ENCODE assay signal across 1 cellular context in genomic region chr2:249538-250042, GRCh38.
A peak's percentile ranks its signal among the peaks of the same experiment; 100 is the strongest.
TF ChIP-seq lines count a peak whose summit lies in the region.

No MANE protein-coding gene starts in this region.

TF ChIP-seq in HepG2, 621 proteins besides CTCF, POLR2A, EP300 and RAD21 (continued from another document and continues in another):
- peak; percentile 74; the same call in 1 of the 2 replicates for TF ChIP-seq TFDP1 (CRISPR knock-in tag; IDR thresholded peaks at IDR 0.05; ENCODE audit: borderline replicate concordance)
- TF ChIP-seq ETS1 (CRISPR knock-in tag; IDR thresholded peaks at IDR 0.05), result no peak
- no peak for TF ChIP-seq CAMTA2 (CRISPR knock-in tag; IDR thresholded peaks at IDR 0.05; ENCODE audit: borderline replicate concordance)
- TF ChIP-seq CCAR2 (optimal IDR thresholded peaks at IDR 0.05; ENCODE audit: low read depth, low read length), result no peak
- no peak for TF ChIP-seq ZFP82 (CRISPR knock-in tag; IDR thresholded peaks at IDR 0.05; ENCODE audit: borderline replicate concordance)
- no peak for TF ChIP-seq NCOA1 (CRISPR knock-in tag; IDR thresholded peaks at IDR 0.05)
- no peak for TF ChIP-seq ZNF224 (CRISPR knock-in tag; IDR thresholded peaks at IDR 0.05)
- 0 out of 2 replicates have a peak, but pooled peaks have one; percentile 44 for TF ChIP-seq ISX (CRISPR knock-in tag; conservative IDR thresholded peaks at IDR 0.05)
- TF ChIP-seq SCMH1 (CRISPR knock-in tag; IDR thresholded peaks at IDR 0.05; ENCODE audit: borderline replicate concordance), result no peak
- TF ChIP-seq ZBTB21 (CRISPR knock-in tag; IDR thresholded peaks at IDR 0.05), result no peak; the same call in 1 of the 2 replicates
- no peak for TF ChIP-seq ATF7-NPFF (CRISPR knock-in tag; IDR thresholded peaks at IDR 0.05; ENCODE audit: low read depth)
- TF ChIP-seq ZNF772 (CRISPR knock-in tag; IDR thresholded peaks at IDR 0.05), result peak; percentile 85; the same call in 1 of the 2 replicates
- peak; percentile 64 for TF ChIP-seq HNF4G (IDR thresholded peaks at IDR 0.05; ENCODE audit: borderline replicate concordance, low read depth, low read length)
- peak; percentile 74; the same call in 1 of the 2 replicates for TF ChIP-seq HNF4G (CRISPR knock-in tag; IDR thresholded peaks at IDR 0.05; ENCODE audit: borderline replicate concordance, low read depth)
- no peak for TF ChIP-seq CHD4 (IDR thresholded peaks at IDR 0.05; ENCODE audit: borderline replicate concordance, low read length)
- peak; percentile 71; the same call in 1 of the 2 replicates for TF ChIP-seq SMAD3 (CRISPR knock-in tag; IDR thresholded peaks at IDR 0.05)
- TF ChIP-seq CEBPG (CRISPR knock-in tag; IDR thresholded peaks at IDR 0.05), result peak; percentile 85
- TF ChIP-seq ZNF274 (CRISPR knock-in tag; IDR thresholded peaks at IDR 0.05), result 0 out of 2 replicates have a peak, but pooled peaks have one; percentile 48
- TF ChIP-seq HOXA9 (CRISPR knock-in tag; IDR thresholded peaks at IDR 0.05; ENCODE audit: borderline replicate concordance), result no peak
- TF ChIP-seq SMARCE1 (IDR thresholded peaks at IDR 0.05; ENCODE audit: borderline replicate concordance), result no peak
- no peak for TF ChIP-seq ZFP36L2 (CRISPR knock-in tag; IDR thresholded peaks at IDR 0.05)
- TF ChIP-seq ZBED4 (CRISPR knock-in tag; IDR thresholded peaks at IDR 0.05; ENCODE audit: borderline replicate concordance), result 0 out of 2 replicates have a peak, but pooled peaks have one; percentile 68
- peak; percentile 91 for TF ChIP-seq HNF4A (CRISPR knock-in tag; IDR thresholded peaks at IDR 0.05)
- TF ChIP-seq ZBTB44 (CRISPR knock-in tag; IDR thresholded peaks at IDR 0.05), result no peak
- TF ChIP-seq PAX8 (CRISPR knock-in tag; IDR thresholded peaks at IDR 0.05; ENCODE audit: borderline replicate concordance), result no peak
- no peak for TF ChIP-seq TBP (CRISPR knock-in tag; IDR thresholded peaks at IDR 0.05)
- TF ChIP-seq MAF1 (CRISPR knock-in tag; IDR thresholded peaks at IDR 0.05; ENCODE audit: borderline replicate concordance), result no peak
- TF ChIP-seq SAP130 (CRISPR knock-in tag; IDR thresholded peaks at IDR 0.05; ENCODE audit: low read depth), result peak; percentile 96
- no peak; the same call in 1 of the 2 replicates for TF ChIP-seq POLR2AphosphoS5 (IDR thresholded peaks at IDR 0.05; ENCODE audit: low read depth, low read length)
- TF ChIP-seq PATZ1 (CRISPR knock-in tag; IDR thresholded peaks at IDR 0.05), result peak; percentile 73
- no peak for TF ChIP-seq ATF3 (CRISPR knock-in tag; IDR thresholded peaks at IDR 0.05)
- TF ChIP-seq TBL1XR1 (IDR thresholded peaks at IDR 0.05; ENCODE audit: borderline replicate concordance, low read length, partially characterized antibody), result peak; percentile 96
- peak; percentile 95; the same call in 1 of the 2 replicates for TF ChIP-seq SNAPC2 (CRISPR knock-in tag; IDR thresholded peaks at IDR 0.05)
- no peak for TF ChIP-seq ZNF460 (CRISPR knock-in tag; IDR thresholded peaks at IDR 0.05; ENCODE audit: borderline replicate concordance)
- no peak for TF ChIP-seq ZNF597 (CRISPR knock-in tag; IDR thresholded peaks at IDR 0.05)
- 0 out of 2 replicates have a peak, but pooled peaks have one; percentile 25 for TF ChIP-seq ZNF83 (CRISPR knock-in tag; IDR thresholded peaks at IDR 0.05; ENCODE audit: borderline replicate concordance)
- TF ChIP-seq CHD2 (IDR thresholded peaks at IDR 0.05; ENCODE audit: low read depth, low read length), result no peak
- TF ChIP-seq ZNF234 (CRISPR knock-in tag; conservative IDR thresholded peaks at IDR 0.05), result no peak
- TF ChIP-seq ZNF235 (CRISPR knock-in tag; IDR thresholded peaks at IDR 0.05; ENCODE audit: borderline replicate concordance), result no peak
- peak; percentile 96; the same call in 1 of the 2 replicates for TF ChIP-seq ZNF609 (CRISPR knock-in tag; IDR thresholded peaks at IDR 0.05; ENCODE audit: borderline replicate concordance)
- TF ChIP-seq ZBTB43 (CRISPR knock-in tag; conservative IDR thresholded peaks at IDR 0.05), result peak; percentile 89
